Comparison of ENCODE assay signal across 4 cellular contexts in the genomic region with DNA sequence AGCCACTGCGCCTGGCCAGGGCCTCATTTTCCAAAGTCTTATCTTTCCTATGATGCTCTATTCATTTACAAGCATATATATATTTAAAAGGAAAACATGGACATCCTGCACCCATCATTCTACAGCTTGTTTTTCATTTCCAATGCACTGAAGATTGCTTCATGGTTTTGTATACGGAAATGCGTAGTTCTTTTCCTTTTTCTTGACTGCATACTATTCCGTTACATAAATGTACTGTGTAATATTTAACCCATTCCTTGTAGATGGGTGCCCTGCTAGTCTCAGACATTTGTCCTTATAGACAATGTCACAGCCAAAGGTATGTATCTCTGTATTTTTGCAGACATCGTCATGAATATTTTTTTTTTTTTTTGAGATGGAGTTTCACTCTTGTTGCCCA.
A peak's percentile ranks its signal among the peaks of the same experiment; 100 is the strongest.
TF ChIP-seq lines count a peak whose summit lies in the region.

No MANE protein-coding gene starts in this region.

TF ChIP-seq in HEK293, 187 proteins besides CTCF, POLR2A, EP300 and RAD21:
- TF ChIP-seq ZNF146 (tag by site-specific recombination; IDR thresholded peaks at IDR 0.05) (peak; percentile 89), ZNF555 (tag by site-specific recombination; conservative IDR thresholded peaks at IDR 0.05) (no peak), ZNF280D (tag by site-specific recombination; IDR thresholded peaks at IDR 0.05) (0 out of 2 replicates have a peak, but pooled peaks have one; percentile 70)
TF ChIP-seq in HEK293: peak in this region for 2.

TF ChIP-seq in WTC11, 78 proteins besides CTCF, POLR2A, EP300 and RAD21:
- TF ChIP-seq SP1 (CRISPR knock-in tag; conservative IDR thresholded peaks at IDR 0.05) (no peak), NR1H2 (CRISPR knock-in tag; IDR thresholded peaks at IDR 0.05) (no peak), GTF2I (CRISPR knock-in tag; conservative IDR thresholded peaks at IDR 0.05) (peak; percentile 65; the same call in 1 of the 2 replicates), NFATC4 (CRISPR knock-in tag; IDR thresholded peaks at IDR 0.05) (no peak)

TF ChIP-seq in K562, 482 proteins besides CTCF, POLR2A, EP300 and RAD21:
- peak; percentile 87 for TF ChIP-seq RBM25 (IDR thresholded peaks at IDR 0.05; ENCODE audit: low read depth, low read length, severe bottlenecking)
- TF ChIP-seq ZNF146 (CRISPR knock-in tag; IDR thresholded peaks at IDR 0.05; ENCODE audit: unreplicated experiment), result peak; percentile 80
- no peak for TF ChIP-seq CC2D1A (IDR thresholded peaks at IDR 0.05)
- TF ChIP-seq MITF (IDR thresholded peaks at IDR 0.05), result no peak
TF ChIP-seq in K562: peak in this region for 2.

TF ChIP-seq in H1, 55 proteins besides CTCF, POLR2A, EP300 and RAD21:
- no peak for TF ChIP-seq CHD2 (IDR thresholded peaks at IDR 0.05; ENCODE audit: low read length)
- TF ChIP-seq BRCA1 (IDR thresholded peaks at IDR 0.05; ENCODE audit: low read depth, low read length), result no peak
- no peak for TF ChIP-seq PHF8 (conservative IDR thresholded peaks at IDR 0.05; ENCODE audit: low read depth, low read length)
- TF ChIP-seq SP4 (IDR thresholded peaks at IDR 0.05; ENCODE audit: low read length), result no peak
- no peak for TF ChIP-seq RXRA (IDR thresholded peaks at IDR 0.05; ENCODE audit: insufficient read depth, low read depth, low read length)
- TF ChIP-seq KDM1A (IDR thresholded peaks at IDR 0.05; ENCODE audit: borderline replicate concordance, low read length), result peak; percentile 88
- TF ChIP-seq POLR2AphosphoS5 (IDR thresholded peaks at IDR 0.05; ENCODE audit: low read depth, low read length), result no peak
- no peak for TF ChIP-seq BCL11A (IDR thresholded peaks at IDR 0.05; ENCODE audit: low read depth in 2 of 2, low read length in 2 of 2)
- TF ChIP-seq HDAC2 (IDR thresholded peaks at IDR 0.05; ENCODE audit: borderline replicate concordance in 1 of 2, low read depth in 2 of 2, low read length in 2 of 2), result peak in 1 of 2 experiments; percentile 71; a peak in 1 of 4 replicates
- TF ChIP-seq YY1 (IDR thresholded peaks at IDR 0.05; ENCODE audit: low read depth, low read length), result no peak
- TF ChIP-seq GABPA (IDR thresholded peaks at IDR 0.05; ENCODE audit: borderline replicate concordance, insufficient read depth, low read length), result no peak
- TF ChIP-seq ASH2L (IDR thresholded peaks at IDR 0.05; ENCODE audit: low read length), result no peak
- TF ChIP-seq CREB1 (IDR thresholded peaks at IDR 0.05), result no peak
- no peak for TF ChIP-seq SIRT6 (IDR thresholded peaks at IDR 0.05; ENCODE audit: low read length)
- no peak for TF ChIP-seq TAF1 (IDR thresholded peaks at IDR 0.05; ENCODE audit: low read depth, low read length)
- TF ChIP-seq RFX5 (IDR thresholded peaks at IDR 0.05; ENCODE audit: borderline replicate concordance, low read depth, low read length), result no peak
- no peak for TF ChIP-seq HDAC6 (IDR thresholded peaks at IDR 0.05; ENCODE audit: low read depth, low read length)
